Comparison of ENCODE assay signal across 24 cellular contexts in genomic region chr3:64885055-64885454, GRCh38.
"Had no signal": no experiment of that assay in that cellular context is flagged by ENCODE, and none has a peak within 500 bp of the region (broad histone marks: within the 10 kb centered on the region; RNA-seq: fewer than 3 reads in every experiment).

No MANE protein-coding gene starts in this region.

- DNase-seq: central memory CD4-positive, alpha-beta T cell; effector CD4-positive, alpha-beta T cell; endodermal cell; foreskin fibroblast; head of caudate nucleus; hypothalamus; left lung; mesendoderm; naive B cell; occipital lobe; pancreas; spleen; stimulated activated CD4-positive, alpha-beta T cell treated with anti-CD3 and anti-CD28 coated beads, Interleukin-15, amount 100 ng/mL, for 24 hours; stimulated activated CD4-positive, alpha-beta T cell treated with anti-CD3 and anti-CD28 coated beads, Interleukin-1b, Interleukin-23, amount 100 ng/mL, for 48 hours; stimulated activated CD4-positive, alpha-beta T cell treated with anti-CD3 and anti-CD28 coated beads, Interleukin-4, amount 100 ng/mL, for 4 hours; stimulated activated naive B cell treated with anti-CD40 and anti-IgM and Interleukin-4, amounts not matched to agents 10 μg/mL and 1 μg/mL and 100 μg/mL, for 72 hours; stomach; substantia nigra; trophoblast cell had no signal

- ATAC-seq: left lung; pancreas; sciatic nerve; stimulated activated naive B cell treated with anti-CD40 and anti-IgM and Interleukin-4, amounts not matched to agents 10 μg/mL and 1 μg/mL and 100 μg/mL, for 72 hours had no signal

- H3K4me1 ChIP-seq: pancreas had no signal

- FAIRE-seq: islet of Langerhans, pancreas, urothelium cell line had no signal

- H3K27me3 ChIP-seq: left lung, pancreas, spleen, stomach had no signal

- H3K9me3 ChIP-seq: left lung, pancreas, stomach, thoracic aorta had no signal

- H3K27ac ChIP-seq: coronary artery, left lung, pancreas, spleen, thoracic aorta had no signal

- H3K4me3 ChIP-seq: coronary artery, left lung, pancreas, spleen, stomach, thoracic aorta had no signal

- H3K36me3 ChIP-seq: left lung, pancreas, spleen, stomach, thoracic aorta had no signal
